In genomic region chr13:36819064-36819810, GRCh38 we compare ENCODE assay signal across 8 cellular contexts. TPM values are rescaled to one million over a fixed set of nuclear protein-coding genes. Genes with fewer than 3 reads are reported as not detected.
DNase-seq lines count a peak whose midpoint lies in the region; ATAC-seq and TF ChIP-seq lines count a peak whose summit lies in the region.

RFXAP (plus strand) TSS chr13:36819222; CDS start chr13:36819358, 136 bp downstream.

- TF ChIP-seq CTCF in GM13976 (IDR thresholded peaks at IDR 0.05; ENCODE audit: borderline replicate concordance, control extremely low read depth, extremely low read depth, insufficient read depth, missing control alignments) (peak; percentile 6), vagina (IDR thresholded peaks at IDR 0.05) (no peak)

- H3K27me3 ChIP-seq in right cardiac atrium (ENCODE audit: control insufficient read depth, insufficient read depth) (no peaks in the 10 kb centered on the region), vagina (no peaks in the 10 kb centered on the region)

- peak within 1 kb of the TSS; percentile 91 for H3K4me3 Mint-ChIP-seq in T-helper 1 cell treated with Interleukin-12 subunit alpha and Interleukin-12 subunit beta and Interleukin-4 antibody, amounts not matched to agents 30 μg/mL and 1 μg/mL, for 36 hours

- H3K4me1 ChIP-seq in right cardiac atrium (ENCODE audit: control insufficient read depth, insufficient read depth, low read length), result peaks cover 4% of the 10 kb centered on the region
- peaks cover 33% of the 10 kb centered on the region for H3K4me1 ChIP-seq in vagina

- WGBS in right cardiac atrium, result under 1% methylated on average over 78 of the region's 78 CpGs

- in situ Hi-C loops in GM13976 (cut with MboI; ENCODE audit: low sequenced_read_pairs, unreplicated experiment), result no loop called here

- peak in 1 of 2 donors; percentile 53 for TF ChIP-seq POLR2A in vagina (IDR thresholded peaks at IDR 0.05)

- H3K27me3 Mint-ChIP-seq in T-helper 1 cell treated with Interleukin-12 subunit alpha and Interleukin-12 subunit beta and Interleukin-4 antibody, amounts not matched to agents 30 μg/mL and 1 μg/mL, for 36 hours (ENCODE audit: low read depth), result peaks cover 18% of the 10 kb centered on the region

- peak; percentile 91 for ATAC-seq in HG02763 (IDR thresholded peaks at IDR 0.05; ENCODE audit: unreplicated experiment)
- ATAC-seq in right cardiac atrium, result peak; percentile 98 to 99

- H3K27ac Mint-ChIP-seq in T-helper 1 cell treated with Interleukin-12 subunit alpha and Interleukin-12 subunit beta and Interleukin-4 antibody, amounts not matched to agents 30 μg/mL and 1 μg/mL, for 36 hours, result peak within 1 kb of the TSS; percentile 89

- intact Hi-C loops in right cardiac atrium (cut with DNase I) (no loop called here), vagina (cut with DNase I) (no loop called here)

- peak; percentile 96 for DNase-seq in GM13976 (ENCODE audit: low spot score)
- DNase-seq in NCI-H1417 treated with DMSO at 0.1 percent for 48 hours (lab: John Stamatoyannopoulos, UW), result peak; percentile 63
- peak; percentile 31 to 92 (median 79) for DNase-seq in amygdala (lab: John Stamatoyannopoulos, UW)
- peak; percentile 95 to 98 (median 97) for DNase-seq in right cardiac atrium
- DNase-seq in putamen (ENCODE audit: low spot score), result peak; percentile 90
- no peak for DNase-seq in vagina (ENCODE audit: extremely low spot score in 2 of 2)

- H3K4me1 Mint-ChIP-seq in T-helper 1 cell treated with Interleukin-12 subunit alpha and Interleukin-12 subunit beta and Interleukin-4 antibody, amounts not matched to agents 30 μg/mL and 1 μg/mL, for 36 hours (ENCODE audit: low read depth), result peaks cover 47% of the 10 kb centered on the region

- H3K27ac ChIP-seq in right cardiac atrium (ENCODE audit: low read length) (peak within 1 kb of the TSS; percentile 5), vagina (peak within 1 kb of the TSS; percentile 81)

- H3K36me3 ChIP-seq in vagina, result no peaks in the 10 kb centered on the region

- no peaks in the 10 kb centered on the region for H3K9me3 Mint-ChIP-seq in T-helper 1 cell treated with Interleukin-12 subunit alpha and Interleukin-12 subunit beta and Interleukin-4 antibody, amounts not matched to agents 30 μg/mL and 1 μg/mL, for 36 hours

- no peaks in the 10 kb centered on the region for H3K36me3 Mint-ChIP-seq in T-helper 1 cell treated with Interleukin-12 subunit alpha and Interleukin-12 subunit beta and Interleukin-4 antibody, amounts not matched to agents 30 μg/mL and 1 μg/mL, for 36 hours (ENCODE audit: low read depth)

- H3K4me3 ChIP-seq in right cardiac atrium (ENCODE audit: low read length) (peak within 1 kb of the TSS; percentile 85), vagina (peak within 1 kb of the TSS; percentile 79 to 81)

- no peaks in the 10 kb centered on the region for H3K9me3 ChIP-seq in right cardiac atrium (ENCODE audit: control insufficient read depth, low read length)
- no peaks in the 10 kb centered on the region for H3K9me3 ChIP-seq in vagina

RNA-seq across cellular contexts. Expression of gene RFXAP, which starts in this region (rescaled TPM):
- total RNA-seq in right cardiac atrium, result 1 to 10 TPM; 2.9 to 4.6 (median 4.1) TPM
- polyA plus RNA-seq in right cardiac atrium, result 2.2 TPM
- 7.4 TPM for total RNA-seq in vagina

Comparison
In these comparisons a context has a peak if more than half of its experiments do, and no peak if none do; other contexts are left out.
1. DNase-seq: peak in GM13976 (single experiment), NCI-H1417 treated with DMSO at 0.1 percent for 48 hours (single experiment), amygdala (56 of 56), right cardiac atrium (3 of 3) and putamen (single experiment); none in vagina (0 of 2).